Comparison of ENCODE assay signal across 1 cellular context in genomic region chr6:72422126-72422680, GRCh38.
TF ChIP-seq lines count a peak whose summit lies in the region.

No MANE protein-coding gene starts in this region.

TF ChIP-seq in SK-N-SH treated with all-trans-retinoic acid at 6 μM for 48 hours, 23 proteins besides CTCF, POLR2A, EP300 and RAD21 (continued from another document):
- TF ChIP-seq CREB5 (CRISPR knock-in tag; IDR thresholded peaks at IDR 0.05; ENCODE audit: low read depth) (no peak), ARNTL (CRISPR knock-in tag; IDR thresholded peaks at IDR 0.05; ENCODE audit: borderline replicate concordance, low read depth) (no peak), PPARA (CRISPR knock-in tag; IDR thresholded peaks at IDR 0.05; ENCODE audit: borderline replicate concordance) (no peak), POU6F1 (CRISPR knock-in tag; IDR thresholded peaks at IDR 0.05; ENCODE audit: borderline replicate concordance, low read depth) (no peak), ESRRG (CRISPR knock-in tag; IDR thresholded peaks at IDR 0.05) (no peak), RARB (CRISPR knock-in tag; IDR thresholded peaks at IDR 0.05) (no peak), SNAI2 (CRISPR knock-in tag; IDR thresholded peaks at IDR 0.05) (no peak), ISL1 (CRISPR knock-in tag; IDR thresholded peaks at IDR 0.05) (no peak), ZFP30 (CRISPR knock-in tag; IDR thresholded peaks at IDR 0.05) (no peak), ZNF70 (CRISPR knock-in tag; IDR thresholded peaks at IDR 0.05) (no peak), CSRNP3 (CRISPR knock-in tag; IDR thresholded peaks at IDR 0.05) (no peak), TOX (CRISPR knock-in tag; IDR thresholded peaks at IDR 0.05; ENCODE audit: borderline replicate concordance) (no peak), TSHZ2 (CRISPR knock-in tag; IDR thresholded peaks at IDR 0.05) (no peak), ZC3H10 (CRISPR knock-in tag; IDR thresholded peaks at IDR 0.05) (no peak), GLIS3 (CRISPR knock-in tag; IDR thresholded peaks at IDR 0.05) (no peak), CSDC2 (CRISPR knock-in tag; IDR thresholded peaks at IDR 0.05) (no peak)
